In the genomic region with DNA sequence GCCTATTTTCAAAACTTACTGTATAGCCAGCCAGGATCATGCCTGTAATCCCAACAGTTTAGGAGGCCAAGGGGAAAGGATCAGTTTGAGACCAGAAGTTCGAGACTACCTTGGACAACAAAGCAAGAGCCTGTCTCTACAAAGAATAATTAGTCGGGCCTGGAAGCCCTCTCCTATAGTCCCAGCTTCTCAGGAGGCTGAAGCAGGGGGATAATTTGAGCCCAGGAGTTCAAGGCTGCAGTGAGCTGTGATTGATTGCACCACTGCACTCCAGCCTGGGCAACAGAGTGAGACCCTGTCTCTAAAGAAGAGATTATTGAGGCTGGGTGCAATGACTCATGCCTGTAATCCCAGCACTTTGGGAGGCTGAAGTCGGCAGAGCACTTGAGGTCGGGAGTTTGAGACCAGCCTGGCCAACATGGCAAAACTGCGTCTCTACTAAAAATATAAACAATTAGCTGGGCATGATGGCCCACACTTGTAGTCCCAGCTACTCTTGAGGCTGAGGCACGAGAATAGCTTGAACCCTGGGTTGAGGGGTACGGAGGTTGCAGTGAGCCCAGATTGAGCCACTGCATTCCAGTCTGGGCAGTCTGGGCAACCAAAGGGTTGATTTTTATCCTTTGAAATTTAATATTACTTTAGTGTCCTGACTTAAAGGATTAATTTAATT, we compare ENCODE assay signal across 19 cellular contexts. TPM values are rescaled to one million over a fixed set of nuclear protein-coding genes. Genes with fewer than 3 reads are reported as not detected.
DNase-seq lines count a peak whose midpoint lies in the region; ATAC-seq and TF ChIP-seq lines count a peak whose summit lies in the region.
"Had no signal": no experiment of that assay in that cellular context is flagged by ENCODE, and none has a peak within 500 bp of the region (broad histone marks: within the 10 kb centered on the region; RNA-seq: fewer than 3 reads in every experiment).

No MANE protein-coding gene starts in this region.

- H3K27ac Mint-ChIP-seq in activated CD4-positive, alpha-beta T cell treated with anti-CD3 and anti-CD28 coated beads, Interleukin-2, amount 10 ng/mL, durations not matched to agents 24 days and 14 days, result no peak overlapping the region
- H3K27ac Mint-ChIP-seq in HFFc6, result peak overlapping the region; percentile 57
- H3K27ac Mint-ChIP-seq: CD4-positive, CD25-positive, alpha-beta regulatory T cell had no signal

- intact Hi-C loops in activated CD4-positive, alpha-beta T cell treated with anti-CD3 and anti-CD28 coated beads, Interleukin-2, amount 10 ng/mL, durations not matched to agents 24 days and 14 days (cut with micrococcal nuclease), result no loop called here

- ATAC-seq in GM21737 (IDR thresholded peaks at IDR 0.05; ENCODE audit: unreplicated experiment), result no peak

- peaks cover 12% of the 10 kb centered on the region for H3K4me1 Mint-ChIP-seq in activated CD4-positive, alpha-beta T cell treated with anti-CD3 and anti-CD28 coated beads, Interleukin-2, amount 10 ng/mL, durations not matched to agents 24 days and 14 days
- peaks cover 49% of the 10 kb centered on the region for H3K4me1 Mint-ChIP-seq in HFFc6 (ENCODE audit: low read depth)

- peaks cover 62% of the 10 kb centered on the region for H3K36me3 Mint-ChIP-seq in activated CD4-positive, alpha-beta T cell treated with anti-CD3 and anti-CD28 coated beads, Interleukin-2, amount 10 ng/mL, durations not matched to agents 24 days and 14 days (ENCODE audit: low read depth)
- peaks cover 80% of the 10 kb centered on the region for H3K36me3 Mint-ChIP-seq in HFFc6 (ENCODE audit: low read depth)

- peak; percentile 34 for DNase-seq in activated CD4-positive, alpha-beta T cell treated with anti-CD3 and anti-CD28 coated beads, Interleukin-2, amount 10 ng/mL, durations not matched to agents 24 days and 14 days
- DNase-seq in activated CD4-positive, alpha-beta T cell treated with anti-CD3 and anti-CD28 coated beads, Interleukin-2, amount 50 U/mL, for 1 hour, result no peak
- DNase-seq in HFFc6 (no peak), RWPE1 (ENCODE audit: low spot score) (no peak), Ammon's horn (ENCODE audit: low spot score) (no peak), SK-N-DZ (ENCODE audit: low spot score) (no peak)
- DNase-seq: 8988T; BE2C; C1 segment of cervical spinal cord; CD4-positive, CD25-positive, alpha-beta regulatory T cell; CD8-positive, alpha-beta memory T cell; COR-L47; DMS153; DMS79; GDM1; HCEC 1CT; KG1 had no signal

- H3K4me3 Mint-ChIP-seq in activated CD4-positive, alpha-beta T cell treated with anti-CD3 and anti-CD28 coated beads, Interleukin-2, amount 10 ng/mL, durations not matched to agents 24 days and 14 days, result no peak overlapping the region
- peak overlapping the region; percentile 17; the same call in 1 of the 2 replicates for H3K4me3 Mint-ChIP-seq in HFFc6
- H3K4me3 Mint-ChIP-seq: CD4-positive, CD25-positive, alpha-beta regulatory T cell; CD8-positive, alpha-beta memory T cell had no signal

- H3K27me3 Mint-ChIP-seq in activated CD4-positive, alpha-beta T cell treated with anti-CD3 and anti-CD28 coated beads, Interleukin-2, amount 10 ng/mL, durations not matched to agents 24 days and 14 days, result no peaks in the 10 kb centered on the region
- H3K27me3 Mint-ChIP-seq in HFFc6 (ENCODE audit: insufficient read depth), result peaks cover 31% of the 10 kb centered on the region
- H3K27me3 Mint-ChIP-seq: CD4-positive, CD25-positive, alpha-beta regulatory T cell; CD8-positive, alpha-beta memory T cell had no signal

- H3K27ac ChIP-seq in RWPE1, result peak overlapping the region; percentile 22; the same call in 1 of the 2 replicates
- H3K27ac ChIP-seq: HL-60 had no signal

- POLR2A ChIA-PET in RWPE1 (lab: Yijun Ruan, JAX; ENCODE audit: low non-redundant PET), result no interaction called here

- TF ChIP-seq CTCF in HFFc6 (IDR thresholded peaks at IDR 0.05) (no peak), RWPE1 (conservative IDR thresholded peaks at IDR 0.05; ENCODE audit: low read depth) (no peak)

- CTCF ChIA-PET in RWPE1 (lab: Yijun Ruan, JAX), result interaction anchor here (0.6 kb wide), 1 partner anchor 24 kb away, joined by 3 read pairs; no protein-coding TSS in a partner anchor

- H3K9me3 Mint-ChIP-seq in activated CD4-positive, alpha-beta T cell treated with anti-CD3 and anti-CD28 coated beads, Interleukin-2, amount 10 ng/mL, durations not matched to agents 24 days and 14 days, result no peaks in the 10 kb centered on the region
- peaks cover 13% of the 10 kb centered on the region for H3K9me3 Mint-ChIP-seq in HFFc6
- H3K9me3 Mint-ChIP-seq: CD4-positive, CD25-positive, alpha-beta regulatory T cell; CD8-positive, alpha-beta memory T cell had no signal

RNA-seq across cellular contexts. Expression of gene EID3, which starts 14.1 kb away (rescaled TPM):
- 9.0 and 9.7 TPM in 2 replicates for total RNA-seq in activated CD4-positive, alpha-beta T cell treated with anti-CD3 and anti-CD28 coated beads, Interleukin-2, amount 10 ng/mL, durations not matched to agents 24 days and 14 days
- 1 to 10 TPM; 2.2 to 4.4 (median 4.1) TPM for total RNA-seq in HFFc6 (2021; fragmentation: NEBNext Ultra II Directional; extraction: Animal tissue kit (Norgen Biotek cat#: 25700))
- polyA plus RNA-seq in SK-N-DZ (2014; cell fraction: cytosol; rRNA removed), result 0.41 TPM in 1 of 2 replicates, not detected in the other
- 0.52 and 1.5 TPM in 2 replicates for polyA plus RNA-seq in SK-N-DZ (2014; cell fraction: nucleus; rRNA removed)
